8 cellular contexts compared by ENCODE assay signal in the genomic region with DNA sequence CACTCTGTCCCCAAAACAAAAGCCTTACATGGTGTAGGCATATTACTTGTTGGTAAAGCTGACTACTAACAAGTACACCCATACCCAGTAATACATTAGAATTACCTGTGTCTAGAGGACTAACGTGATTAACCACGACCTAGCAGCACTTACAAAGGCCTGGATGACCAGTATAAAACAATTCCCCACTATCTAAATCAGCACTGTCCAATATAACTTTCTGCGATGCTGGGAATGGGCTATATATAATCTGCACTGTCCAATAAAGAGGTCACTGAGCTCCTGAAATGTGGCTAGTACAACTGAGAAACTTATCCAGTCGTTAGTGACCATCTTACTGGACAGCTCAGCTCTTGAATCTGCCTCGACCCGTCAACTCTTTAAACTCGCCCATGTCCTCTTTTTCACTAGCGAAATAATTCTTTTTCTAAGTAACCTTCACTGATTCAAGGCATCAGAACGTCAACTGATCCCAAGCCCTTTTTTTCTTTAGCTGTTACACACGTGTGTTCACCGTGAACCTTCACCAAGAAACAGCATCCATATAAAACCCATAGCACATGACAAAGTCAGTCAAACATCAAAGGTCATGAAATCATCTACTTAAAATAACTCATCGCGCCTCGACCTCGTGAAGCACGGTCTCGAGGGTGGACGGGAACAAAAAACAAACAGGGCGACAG. TPM values are rescaled to one million over a fixed set of nuclear protein-coding genes. Genes with fewer than 3 reads are reported as not detected.
DNase-seq lines count a peak whose midpoint lies in the region; ATAC-seq and TF ChIP-seq lines count a peak whose summit lies in the region.

No MANE protein-coding gene starts in this region.

- no peak for DNase-seq in AG09309 (ENCODE audit: low read depth)
- peak; percentile 56 for DNase-seq in SHP77 treated with DMSO at 0.1 percent for 48 hours (lab: John Stamatoyannopoulos, UW)
- no peak for DNase-seq in esophagus muscularis mucosa (ENCODE audit: extremely low spot score)
- no peak for DNase-seq in osteocyte (ENCODE audit: extremely low spot score, unreplicated experiment)
- no peak for DNase-seq in NCI-H524 treated with DMSO at 0.1 percent for 48 hours (lab: John Stamatoyannopoulos, UW)
- DNase-seq in cortex of kidney (lab: John Stamatoyannopoulos, UW): no peak

- H3K4me1 Mint-ChIP-seq in osteocyte (ENCODE audit: unreplicated experiment): peaks cover 30% of the 10 kb centered on the region

- TF ChIP-seq EP300 in esophagus muscularis mucosa (IDR thresholded peaks at IDR 0.05): no peak

- H3K4me3 Mint-ChIP-seq in osteocyte (ENCODE audit: unreplicated experiment): peak overlapping the region; percentile 99

- WGBS in esophagus muscularis mucosa: 5% methylated on average over 19 of the region's 19 CpGs

- peak overlapping the region; percentile 96 to 99 (median 98) for H3K27ac ChIP-seq in esophagus muscularis mucosa (replicated peaks in 1 of 4)

- peaks cover 40 to 56% (median 48%) of the 10 kb centered on the region in 4 donors for H3K4me1 ChIP-seq in esophagus muscularis mucosa

- intact Hi-C loops in esophagus muscularis mucosa (cut with DNase I): no loop called here

- no peaks in the 10 kb centered on the region for H3K27me3 Mint-ChIP-seq in osteocyte (ENCODE audit: unreplicated experiment)

- H3K36me3 Mint-ChIP-seq in osteocyte (ENCODE audit: unreplicated experiment): no peaks in the 10 kb centered on the region

- peak; percentile 1 for ATAC-seq in GM19438 (IDR thresholded peaks at IDR 0.05; ENCODE audit: low read depth, unreplicated experiment)
- ATAC-seq in HG02588 (IDR thresholded peaks at IDR 0.05; ENCODE audit: unreplicated experiment): no peak

- no peaks in the 10 kb centered on the region for H3K9me3 Mint-ChIP-seq in osteocyte (ENCODE audit: unreplicated experiment)

- H3K9me3 ChIP-seq in esophagus muscularis mucosa: no peaks in the 10 kb centered on the region

- no peak for TF ChIP-seq POLR2A in esophagus muscularis mucosa (IDR thresholded peaks at IDR 0.05; ENCODE audit: low read depth)

- H3K36me3 ChIP-seq in esophagus muscularis mucosa: no peaks in the 10 kb centered on the region

- H3K27me3 ChIP-seq in esophagus muscularis mucosa: no peaks in the 10 kb centered on the region

- TF ChIP-seq CTCF in AG09309 (IDR thresholded peaks at IDR 0.05; ENCODE audit: control insufficient read depth, insufficient read depth, low read depth, low read length, missing control alignments) (no peak), esophagus muscularis mucosa (IDR thresholded peaks at IDR 0.05) (no peak), osteocyte (IDR thresholded peaks at IDR 0.05) (no peak)

- H3K27ac Mint-ChIP-seq in osteocyte (ENCODE audit: unreplicated experiment): peak overlapping the region; percentile 97

- H3K4me3 ChIP-seq in AG09309 (ENCODE audit: control insufficient read depth, low read depth, low read length) (peak overlapping the region; percentile 46), esophagus muscularis mucosa (peak overlapping the region; percentile 77 to 96 (median 90))

RNA-seq across cellular contexts. Expression of a gene that starts 0.9 kb away (rescaled TPM):
- total RNA-seq in esophagus muscularis mucosa (10 to 100 TPM; 37.1 to 63.0 (median 46.5) TPM), osteocyte (12.4 and 12.7 TPM in 2 replicates)

RNA-seq across cellular contexts. Expression of a gene that starts 44.4 kb away (rescaled TPM):
- total RNA-seq in esophagus muscularis mucosa: under 1 TPM in 1 of 4 donors, not detected in 3; 0.13 TPM
- total RNA-seq in osteocyte: 0.10 and 0.16 TPM in 2 replicates
